In the genomic region with DNA sequence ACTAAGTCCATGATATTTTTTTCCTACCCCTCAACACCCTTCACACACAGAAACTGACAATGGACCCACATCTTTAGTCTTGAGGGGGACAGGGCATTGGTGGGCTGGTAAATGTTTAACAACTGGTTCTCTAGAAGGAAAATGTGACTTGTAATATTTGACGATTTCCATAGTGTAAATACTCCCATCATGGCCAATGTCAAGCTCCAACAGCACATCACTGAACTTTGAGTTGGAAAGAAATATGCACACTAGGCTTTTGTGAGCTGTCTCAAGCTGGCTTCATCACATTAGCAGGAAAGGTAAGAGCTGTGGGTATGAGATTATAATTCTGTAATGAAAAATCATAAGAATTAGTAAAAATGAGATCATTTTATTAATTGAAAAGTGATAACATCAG, we compare ENCODE assay signal across 1 cellular context.
A peak's percentile ranks its signal among the peaks of the same experiment; 100 is the strongest.
TF ChIP-seq lines count a peak whose summit lies in the region.

No MANE protein-coding gene starts in this region.

TF ChIP-seq in HepG2, 621 proteins besides CTCF, POLR2A, EP300 and RAD21 (continued from another document):
- TF ChIP-seq, protein P1, sequence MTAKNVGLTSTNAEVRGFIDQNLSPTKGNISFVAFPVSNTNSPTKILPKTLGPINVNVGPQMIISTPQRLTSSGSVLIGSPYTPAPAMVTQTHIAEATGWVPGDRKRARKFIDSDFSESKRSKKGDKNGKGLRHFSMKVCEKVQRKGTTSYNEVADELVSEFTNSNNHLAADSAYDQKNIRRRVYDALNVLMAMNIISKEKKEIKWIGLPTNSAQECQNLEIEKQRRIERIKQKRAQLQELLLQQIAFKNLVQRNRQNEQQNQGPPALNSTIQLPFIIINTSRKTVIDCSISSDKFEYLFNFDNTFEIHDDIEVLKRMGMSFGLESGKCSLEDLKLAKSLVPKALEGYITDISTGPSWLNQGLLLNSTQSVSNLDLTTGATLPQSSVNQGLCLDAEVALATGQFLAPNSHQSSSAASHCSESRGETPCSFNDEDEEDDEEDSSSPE (CRISPR knock-in tag; IDR thresholded peaks at IDR 0.05), result no peak
- TF ChIP-seq, protein P2, sequence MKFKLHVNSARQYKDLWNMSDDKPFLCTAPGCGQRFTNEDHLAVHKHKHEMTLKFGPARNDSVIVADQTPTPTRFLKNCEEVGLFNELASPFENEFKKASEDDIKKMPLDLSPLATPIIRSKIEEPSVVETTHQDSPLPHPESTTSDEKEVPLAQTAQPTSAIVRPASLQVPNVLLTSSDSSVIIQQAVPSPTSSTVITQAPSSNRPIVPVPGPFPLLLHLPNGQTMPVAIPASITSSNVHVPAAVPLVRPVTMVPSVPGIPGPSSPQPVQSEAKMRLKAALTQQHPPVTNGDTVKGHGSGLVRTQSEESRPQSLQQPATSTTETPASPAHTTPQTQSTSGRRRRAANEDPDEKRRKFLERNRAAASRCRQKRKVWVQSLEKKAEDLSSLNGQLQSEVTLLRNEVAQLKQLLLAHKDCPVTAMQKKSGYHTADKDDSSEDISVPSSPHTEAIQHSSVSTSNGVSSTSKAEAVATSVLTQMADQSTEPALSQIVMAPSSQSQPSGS (CRISPR knock-in tag; IDR thresholded peaks at IDR 0.05), result no peak
- TF ChIP-seq ZNF101 (CRISPR knock-in tag; IDR thresholded peaks at IDR 0.05; ENCODE audit: borderline replicate concordance, low read depth) (no peak), RARA (CRISPR knock-in tag; IDR thresholded peaks at IDR 0.05) (peak; percentile 37; the same call in 1 of the 2 replicates), ZNF570 (CRISPR knock-in tag; IDR thresholded peaks at IDR 0.05; ENCODE audit: borderline replicate concordance) (no peak), REPIN1 (CRISPR knock-in tag; IDR thresholded peaks at IDR 0.05; ENCODE audit: borderline replicate concordance, low read depth) (no peak), ZNF138 (CRISPR knock-in tag; IDR thresholded peaks at IDR 0.05; ENCODE audit: low read depth) (no peak), ZSCAN30 (CRISPR knock-in tag; IDR thresholded peaks at IDR 0.05) (no peak), ZNF720 (CRISPR knock-in tag; IDR thresholded peaks at IDR 0.05) (no peak), ZNF562 (CRISPR knock-in tag; IDR thresholded peaks at IDR 0.05; ENCODE audit: borderline replicate concordance) (no peak), ZBTB8A (CRISPR knock-in tag; IDR thresholded peaks at IDR 0.05; ENCODE audit: borderline replicate concordance, low read depth) (no peak), SALL2 (CRISPR knock-in tag; IDR thresholded peaks at IDR 0.05) (no peak), TAF15 (IDR thresholded peaks at IDR 0.05; ENCODE audit: low read depth, low read length, poor library complexity, severe bottlenecking) (no peak), DNMT1 (CRISPR knock-in tag; IDR thresholded peaks at IDR 0.05) (no peak), SKI (IDR thresholded peaks at IDR 0.05; ENCODE audit: partially characterized antibody) (peak; percentile 77)
- TF ChIP-seq, protein P3, sequence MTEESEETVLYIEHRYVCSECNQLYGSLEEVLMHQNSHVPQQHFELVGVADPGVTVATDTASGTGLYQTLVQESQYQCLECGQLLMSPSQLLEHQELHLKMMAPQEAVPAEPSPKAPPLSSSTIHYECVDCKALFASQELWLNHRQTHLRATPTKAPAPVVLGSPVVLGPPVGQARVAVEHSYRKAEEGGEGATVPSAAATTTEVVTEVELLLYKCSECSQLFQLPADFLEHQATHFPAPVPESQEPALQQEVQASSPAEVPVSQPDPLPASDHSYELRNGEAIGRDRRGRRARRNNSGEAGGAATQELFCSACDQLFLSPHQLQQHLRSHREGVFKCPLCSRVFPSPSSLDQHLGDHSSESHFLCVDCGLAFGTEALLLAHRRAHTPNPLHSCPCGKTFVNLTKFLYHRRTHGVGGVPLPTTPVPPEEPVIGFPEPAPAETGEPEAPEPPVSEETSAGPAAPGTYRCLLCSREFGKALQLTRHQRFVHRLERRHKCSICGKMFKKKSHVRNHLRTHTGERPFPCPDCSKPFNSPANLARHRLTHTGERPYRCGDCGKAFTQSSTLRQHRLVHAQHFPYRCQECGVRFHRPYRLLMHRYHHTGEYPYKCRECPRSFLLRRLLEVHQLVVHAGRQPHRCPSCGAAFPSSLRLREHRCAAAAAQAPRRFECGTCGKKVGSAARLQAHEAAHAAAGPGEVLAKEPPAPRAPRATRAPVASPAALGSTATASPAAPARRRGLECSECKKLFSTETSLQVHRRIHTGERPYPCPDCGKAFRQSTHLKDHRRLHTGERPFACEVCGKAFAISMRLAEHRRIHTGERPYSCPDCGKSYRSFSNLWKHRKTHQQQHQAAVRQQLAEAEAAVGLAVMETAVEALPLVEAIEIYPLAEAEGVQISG (CRISPR knock-in tag; IDR thresholded peaks at IDR 0.05), result no peak
- TF ChIP-seq, protein P4, sequence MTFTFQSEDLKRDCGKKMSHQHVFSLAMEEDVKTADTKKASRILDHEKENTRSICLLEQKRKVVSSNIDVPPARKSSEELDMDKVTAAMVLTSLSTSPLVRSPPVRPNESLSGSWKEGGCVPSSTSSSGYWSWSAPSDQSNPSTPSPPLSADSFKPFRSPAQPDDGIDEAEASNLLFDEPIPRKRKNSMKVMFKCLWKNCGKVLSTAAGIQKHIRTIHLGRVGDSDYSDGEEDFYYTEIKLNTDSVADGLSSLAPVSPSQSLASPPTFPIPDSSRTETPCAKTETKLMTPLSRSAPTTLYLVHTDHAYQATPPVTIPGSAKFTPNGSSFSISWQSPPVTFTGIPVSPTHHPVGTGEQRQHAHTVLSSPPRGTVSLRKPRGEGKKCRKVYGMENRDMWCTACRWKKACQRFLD (CRISPR knock-in tag; IDR thresholded peaks at IDR 0.05; ENCODE audit: borderline replicate concordance), result no peak
- TF ChIP-seq, protein P5, sequence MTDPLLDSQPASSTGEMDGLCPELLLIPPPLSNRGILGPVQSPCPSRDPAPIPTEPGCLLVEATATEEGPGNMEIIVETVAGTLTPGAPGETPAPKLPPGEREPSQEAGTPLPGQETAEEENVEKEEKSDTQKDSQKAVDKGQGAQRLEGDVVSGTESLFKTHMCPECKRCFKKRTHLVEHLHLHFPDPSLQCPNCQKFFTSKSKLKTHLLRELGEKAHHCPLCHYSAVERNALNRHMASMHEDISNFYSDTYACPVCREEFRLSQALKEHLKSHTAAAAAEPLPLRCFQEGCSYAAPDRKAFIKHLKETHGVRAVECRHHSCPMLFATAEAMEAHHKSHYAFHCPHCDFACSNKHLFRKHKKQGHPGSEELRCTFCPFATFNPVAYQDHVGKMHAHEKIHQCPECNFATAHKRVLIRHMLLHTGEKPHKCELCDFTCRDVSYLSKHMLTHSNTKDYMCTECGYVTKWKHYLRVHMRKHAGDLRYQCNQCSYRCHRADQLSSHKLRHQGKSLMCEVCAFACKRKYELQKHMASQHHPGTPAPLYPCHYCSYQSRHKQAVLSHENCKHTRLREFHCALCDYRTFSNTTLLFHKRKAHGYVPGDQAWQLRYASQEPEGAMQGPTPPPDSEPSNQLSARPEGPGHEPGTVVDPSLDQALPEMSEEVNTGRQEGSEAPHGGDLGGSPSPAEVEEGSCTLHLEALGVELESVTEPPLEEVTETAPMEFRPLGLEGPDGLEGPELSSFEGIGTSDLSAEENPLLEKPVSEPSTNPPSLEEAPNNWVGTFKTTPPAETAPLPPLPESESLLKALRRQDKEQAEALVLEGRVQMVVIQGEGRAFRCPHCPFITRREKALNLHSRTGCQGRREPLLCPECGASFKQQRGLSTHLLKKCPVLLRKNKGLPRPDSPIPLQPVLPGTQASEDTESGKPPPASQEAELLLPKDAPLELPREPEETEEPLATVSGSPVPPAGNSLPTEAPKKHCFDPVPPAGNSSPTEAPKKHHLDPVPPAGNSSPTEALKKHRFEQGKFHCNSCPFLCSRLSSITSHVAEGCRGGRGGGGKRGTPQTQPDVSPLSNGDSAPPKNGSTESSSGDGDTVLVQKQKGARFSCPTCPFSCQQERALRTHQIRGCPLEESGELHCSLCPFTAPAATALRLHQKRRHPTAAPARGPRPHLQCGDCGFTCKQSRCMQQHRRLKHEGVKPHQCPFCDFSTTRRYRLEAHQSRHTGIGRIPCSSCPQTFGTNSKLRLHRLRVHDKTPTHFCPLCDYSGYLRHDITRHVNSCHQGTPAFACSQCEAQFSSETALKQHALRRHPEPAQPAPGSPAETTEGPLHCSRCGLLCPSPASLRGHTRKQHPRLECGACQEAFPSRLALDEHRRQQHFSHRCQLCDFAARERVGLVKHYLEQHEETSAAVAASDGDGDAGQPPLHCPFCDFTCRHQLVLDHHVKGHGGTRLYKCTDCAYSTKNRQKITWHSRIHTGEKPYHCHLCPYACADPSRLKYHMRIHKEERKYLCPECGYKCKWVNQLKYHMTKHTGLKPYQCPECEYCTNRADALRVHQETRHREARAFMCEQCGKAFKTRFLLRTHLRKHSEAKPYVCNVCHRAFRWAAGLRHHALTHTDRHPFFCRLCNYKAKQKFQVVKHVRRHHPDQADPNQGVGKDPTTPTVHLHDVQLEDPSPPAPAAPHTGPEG (CRISPR knock-in tag; IDR thresholded peaks at IDR 0.05), result no peak
- TF ChIP-seq, protein P6, sequence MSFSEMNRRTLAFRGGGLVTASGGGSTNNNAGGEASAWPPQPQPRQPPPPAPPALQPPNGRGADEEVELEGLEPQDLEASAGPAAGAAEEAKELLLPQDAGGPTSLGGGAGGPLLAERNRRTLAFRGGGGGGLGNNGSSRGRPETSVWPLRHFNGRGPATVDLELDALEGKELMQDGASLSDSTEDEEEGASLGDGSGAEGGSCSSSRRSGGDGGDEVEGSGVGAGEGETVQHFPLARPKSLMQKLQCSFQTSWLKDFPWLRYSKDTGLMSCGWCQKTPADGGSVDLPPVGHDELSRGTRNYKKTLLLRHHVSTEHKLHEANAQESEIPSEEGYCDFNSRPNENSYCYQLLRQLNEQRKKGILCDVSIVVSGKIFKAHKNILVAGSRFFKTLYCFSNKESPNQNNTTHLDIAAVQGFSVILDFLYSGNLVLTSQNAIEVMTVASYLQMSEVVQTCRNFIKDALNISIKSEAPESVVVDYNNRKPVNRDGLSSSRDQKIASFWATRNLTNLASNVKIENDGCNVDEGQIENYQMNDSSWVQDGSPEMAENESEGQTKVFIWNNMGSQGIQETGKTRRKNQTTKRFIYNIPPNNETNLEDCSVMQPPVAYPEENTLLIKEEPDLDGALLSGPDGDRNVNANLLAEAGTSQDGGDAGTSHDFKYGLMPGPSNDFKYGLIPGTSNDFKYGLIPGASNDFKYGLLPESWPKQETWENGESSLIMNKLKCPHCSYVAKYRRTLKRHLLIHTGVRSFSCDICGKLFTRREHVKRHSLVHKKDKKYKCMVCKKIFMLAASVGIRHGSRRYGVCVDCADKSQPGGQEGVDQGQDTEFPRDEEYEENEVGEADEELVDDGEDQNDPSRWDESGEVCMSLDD (CRISPR knock-in tag; IDR thresholded peaks at IDR 0.05; ENCODE audit: borderline replicate concordance), result no peak
